35 cellular contexts compared by ENCODE assay signal in genomic region chr17:82491533-82491932, GRCh38.
"Had no signal": no experiment of that assay in that cellular context is flagged by ENCODE, and none has a peak within 500 bp of the region (broad histone marks: within the 10 kb centered on the region; RNA-seq: fewer than 3 reads in every experiment).

No MANE protein-coding gene starts in this region.

- H3K9me3 ChIP-seq: adrenal gland, body of pancreas, esophagus squamous epithelium, left ventricle myocardium inferior, mucosa of descending colon, pancreas, prostate gland, sigmoid colon, thoracic aorta, uterus had no signal

- H3K27ac ChIP-seq: body of pancreas, epithelial cell of prostate, left ventricle myocardium inferior, pancreas, prostate gland, uterus had no signal

- H3K27me3 Mint-ChIP-seq: activated CD4-positive, alpha-beta T cell treated with anti-CD3 and anti-CD28 coated beads for 36 hours; activated CD8-positive, alpha-beta memory T cell treated with anti-CD3 and anti-CD28 coated beads, Interleukin-2, amount 10 ng/mL, durations not matched to agents 7 days and 5 days; natural killer cell treated with Interleukin-12 subunit alpha and Interleukin-12 subunit beta and Interleukin-15 and Interleukin-18, amount 100 ng/mL, for 72 hours; stimulated activated naive CD8-positive, alpha-beta T cell treated with anti-CD3 and anti-CD28 coated beads, Interleukin-15, Interleukin-2, amounts not matched to agents 100 ng/mL and 50 ng/mL, for 24 hours had no signal

- FAIRE-seq: colon, islet of Langerhans, pancreas, small intestine had no signal

- H3K36me3 ChIP-seq: uterus had no signal

- H3K4me3 Mint-ChIP-seq: activated CD4-positive, alpha-beta T cell treated with anti-CD3 and anti-CD28 coated beads for 36 hours; activated CD8-positive, alpha-beta memory T cell treated with anti-CD3 and anti-CD28 coated beads, Interleukin-2, amount 10 ng/mL, durations not matched to agents 7 days and 5 days; activated CD8-positive, alpha-beta T cell treated with anti-CD3 and anti-CD28 coated beads, Interleukin-2, amount 10 ng/mL, durations not matched to agents 7 days and 5 days; activated naive CD8-positive, alpha-beta T cell treated with anti-CD3 and anti-CD28 coated beads for 36 hours; natural killer cell treated with Interleukin-12 subunit alpha and Interleukin-12 subunit beta and Interleukin-15 and Interleukin-18, amount 100 ng/mL, for 72 hours; stimulated activated effector memory CD8-positive, alpha-beta T cell treated with anti-CD3 and anti-CD28 coated beads, Interleukin-12 subunit alpha, Interleukin-12 subunit beta, amount 100 ng/mL, for 72 hours; stimulated activated naive CD8-positive, alpha-beta T cell treated with anti-CD3 and anti-CD28 coated beads, Interleukin-15, Interleukin-2, amounts not matched to agents 100 ng/mL and 50 ng/mL, for 24 hours; T-helper 1 cell treated with Interleukin-12 subunit alpha and Interleukin-12 subunit beta and Interleukin-4 antibody, amounts not matched to agents 30 μg/mL and 1 μg/mL, for 36 hours; type B pancreatic cell had no signal

- ATAC-seq: activated CD4-positive, alpha-beta T cell treated with anti-CD3 and anti-CD28 coated beads for 36 hours; activated CD8-positive, alpha-beta memory T cell treated with anti-CD3 and anti-CD28 coated beads, Interleukin-2, amount 10 ng/mL, durations not matched to agents 7 days and 5 days; activated CD8-positive, alpha-beta T cell treated with anti-CD3 and anti-CD28 coated beads, Interleukin-2, amount 10 ng/mL, durations not matched to agents 7 days and 5 days; body of pancreas; mucosa of descending colon; natural killer cell treated with Interleukin-12 subunit alpha and Interleukin-12 subunit beta and Interleukin-15 and Interleukin-18, amount 100 ng/mL, for 72 hours; pancreas; stimulated activated effector memory CD8-positive, alpha-beta T cell treated with anti-CD3 and anti-CD28 coated beads, Interleukin-12 subunit alpha, Interleukin-12 subunit beta, amount 100 ng/mL, for 72 hours had no signal

- H3K27me3 ChIP-seq: adrenal gland, body of pancreas, esophagus squamous epithelium, pancreas, sigmoid colon, uterus had no signal

- H3K4me3 ChIP-seq: adrenal gland, body of pancreas, esophagus squamous epithelium, left ventricle myocardium inferior, lung, mucosa of descending colon, pancreas, prostate gland, sigmoid colon, thoracic aorta, uterus had no signal

- DNase-seq: activated CD4-positive, alpha-beta T cell treated with anti-CD3 and anti-CD28 coated beads for 36 hours; activated CD4-positive, CD25-positive, alpha-beta regulatory T cell; activated CD8-positive, alpha-beta memory T cell treated with anti-CD3 and anti-CD28 coated beads, Interleukin-2, amount 10 ng/mL, durations not matched to agents 7 days and 5 days; activated CD8-positive, alpha-beta T cell treated with anti-CD3 and anti-CD28 coated beads, Interleukin-2, amount 10 ng/mL, durations not matched to agents 7 days and 5 days; activated naive CD4-positive, alpha-beta T cell; activated naive CD8-positive, alpha-beta T cell treated with anti-CD3 and anti-CD28 coated beads for 36 hours; activated T-cell treated with anti-CD3 and anti-CD28 coated beads, Interleukin-2, amount 50 U/mL, for 48 hours; aorta; body of pancreas; dermis blood vessel endothelial cell; effector CD4-positive, alpha-beta T cell; esophagus squamous epithelium; foreskin melanocyte; left ventricle myocardium inferior; mesendoderm; mucosa of descending colon; retina; sigmoid colon; small intestine; stimulated activated CD4-positive, alpha-beta T cell treated with anti-CD3 and anti-CD28 coated beads, Interleukin-4, amount 100 ng/mL, for 24 hours; uterus had no signal

- H3K36me3 Mint-ChIP-seq: activated naive CD8-positive, alpha-beta T cell treated with anti-CD3 and anti-CD28 coated beads for 36 hours; type B pancreatic cell had no signal

- H3K9me3 Mint-ChIP-seq: activated naive CD8-positive, alpha-beta T cell treated with anti-CD3 and anti-CD28 coated beads for 36 hours; activated T-helper 2 cell treated with anti-CD3 and anti-CD28 coated beads, Interferon-gamma antibody, Interleukin-2, Interleukin-4, amounts not matched to agents 10 μg/mL and 5 μg/mL and 100 μg/mL, durations not matched to agents 14 hours and 24 hours and 36 hours; natural killer cell treated with Interleukin-12 subunit alpha and Interleukin-12 subunit beta and Interleukin-15 and Interleukin-18, amount 100 ng/mL, for 72 hours; stimulated activated effector memory CD8-positive, alpha-beta T cell treated with anti-CD3 and anti-CD28 coated beads, Interleukin-12 subunit alpha, Interleukin-12 subunit beta, amount 100 ng/mL, for 72 hours; stimulated activated naive CD8-positive, alpha-beta T cell treated with anti-CD3 and anti-CD28 coated beads, Interleukin-15, Interleukin-2, amounts not matched to agents 100 ng/mL and 50 ng/mL, for 24 hours; T-helper 1 cell treated with Interleukin-12 subunit alpha and Interleukin-12 subunit beta and Interleukin-4 antibody, amounts not matched to agents 30 μg/mL and 1 μg/mL, for 36 hours; type B pancreatic cell had no signal

- H3K4me1 ChIP-seq: prostate gland had no signal

- H3K27ac Mint-ChIP-seq: activated CD4-positive, alpha-beta T cell treated with anti-CD3 and anti-CD28 coated beads for 36 hours; activated CD8-positive, alpha-beta memory T cell treated with anti-CD3 and anti-CD28 coated beads, Interleukin-2, amount 10 ng/mL, durations not matched to agents 7 days and 5 days; activated CD8-positive, alpha-beta T cell treated with anti-CD3 and anti-CD28 coated beads, Interleukin-2, amount 10 ng/mL, durations not matched to agents 7 days and 5 days; activated naive CD8-positive, alpha-beta T cell treated with anti-CD3 and anti-CD28 coated beads for 36 hours; activated T-helper 2 cell treated with anti-CD3 and anti-CD28 coated beads, Interferon-gamma antibody, Interleukin-2, Interleukin-4, amounts not matched to agents 10 μg/mL and 5 μg/mL and 100 μg/mL, durations not matched to agents 14 hours and 24 hours and 36 hours; natural killer cell treated with Interleukin-12 subunit alpha and Interleukin-12 subunit beta and Interleukin-15 and Interleukin-18, amount 100 ng/mL, for 72 hours; stimulated activated effector memory CD8-positive, alpha-beta T cell treated with anti-CD3 and anti-CD28 coated beads, Interleukin-12 subunit alpha, Interleukin-12 subunit beta, amount 100 ng/mL, for 72 hours; stimulated activated naive CD8-positive, alpha-beta T cell treated with anti-CD3 and anti-CD28 coated beads, Interleukin-15, Interleukin-2, amounts not matched to agents 100 ng/mL and 50 ng/mL, for 24 hours; T-helper 1 cell treated with Interleukin-12 subunit alpha and Interleukin-12 subunit beta and Interleukin-4 antibody, amounts not matched to agents 30 μg/mL and 1 μg/mL, for 36 hours; type B pancreatic cell had no signal
